In genomic region chr13:96768524-96768923, GRCh38 we compare ENCODE assay signal across 14 cellular contexts.
DNase-seq lines count a peak whose midpoint lies in the region; ATAC-seq and TF ChIP-seq lines count a peak whose summit lies in the region.
"Had no signal": no experiment of that assay in that cellular context is flagged by ENCODE, and none has a peak within 500 bp of the region (broad histone marks: within the 10 kb centered on the region; RNA-seq: fewer than 3 reads in every experiment).

No MANE protein-coding gene starts in this region.

- H3K27ac Mint-ChIP-seq in GM23338: 0 out of 2 replicates have a peak overlapping the region, but pooled peaks have one; percentile 43

- H2AFZ ChIP-seq in GM23338 (peak overlapping the region; percentile 44; the same call in 1 of the 2 replicates), neuronal stem cell (ENCODE audit: low read length) (no peak overlapping the region)

- H3K4me3 ChIP-seq in GM23338 (no peak overlapping the region), neuronal stem cell (ENCODE audit: low read length in 2 of 2) (no peak overlapping the region), coronary artery (no peak overlapping the region)
- H3K4me3 ChIP-seq: SK-N-MC had no signal

- no peak overlapping the region for H3K14ac ChIP-seq in neuronal stem cell (ENCODE audit: low read length)

- H3K9me2 ChIP-seq in GM23338 (ENCODE audit: insufficient read depth): no peaks in the 10 kb centered on the region

- no peak overlapping the region for H3K9ac ChIP-seq in neuronal stem cell (ENCODE audit: low read depth, low read length, poor library complexity)

- H3K79me2 ChIP-seq in GM23338 (replicated peaks; ENCODE audit: insufficient read depth): no peaks in the 10 kb centered on the region

- H2AK5ac ChIP-seq in neuronal stem cell (ENCODE audit: low read depth, low read length): no peak overlapping the region

- H3K23ac ChIP-seq in neuronal stem cell (ENCODE audit: low read depth, low read length, poor library complexity): no peak overlapping the region

- no peak overlapping the region for H3K4ac ChIP-seq in neuronal stem cell (ENCODE audit: low read length)

- H3K4me3 Mint-ChIP-seq in GM23338: no peak overlapping the region

- H3K27me3 ChIP-seq in GM23338 (ENCODE audit: insufficient read depth): no peaks in the 10 kb centered on the region
- no peaks in the 10 kb centered on the region for H3K27me3 ChIP-seq in neuronal stem cell (ENCODE audit: control insufficient read depth in 3 of 3, insufficient read depth in 3 of 3, low read depth in 1 of 3, low read length in 3 of 3)

- H3K4me1 ChIP-seq in GM23338 (ENCODE audit: insufficient read depth) (peaks cover 56% of the 10 kb centered on the region), neuronal stem cell (ENCODE audit: control insufficient read depth in 2 of 2, insufficient read depth in 1 of 2, low read depth in 1 of 2, low read length in 2 of 2) (peaks cover 0 to 24% of the 10 kb centered on the region in 2 donors)

- H3K4me2 ChIP-seq in GM23338: 0 out of 2 replicates have a peak overlapping the region, but pooled peaks have one; percentile 33
- no peak overlapping the region for H3K4me2 ChIP-seq in neuronal stem cell (ENCODE audit: insufficient read depth, low read length, poor library complexity, severe bottlenecking)

- DNase-seq in GM23338 (ENCODE audit: low spot score) (no peak), astrocyte of the hippocampus (ENCODE audit: low read depth, low spot score) (peak; percentile 23), islet precursor cell (peak; percentile 59), neuronal stem cell (ENCODE audit: low spot score) (no peak), coronary artery (ENCODE audit: low spot score) (no peak)
- no peak for DNase-seq in activated CD4-positive, alpha-beta T cell treated with anti-CD3 and anti-CD28 coated beads, Interleukin-2, amount 50 U/mL, for 4 hours
- DNase-seq: KBM-7, NCI-H2029, NCI-H446, NCI-H524 treated with DMSO at 0.1 percent for 48 hours, NCI-H774, SIG-M5 had no signal

- no peak overlapping the region for H4K91ac ChIP-seq in neuronal stem cell (ENCODE audit: low read depth, low read length, poor library complexity)

- no peak overlapping the region for H2BK12ac ChIP-seq in neuronal stem cell (ENCODE audit: low read length)

- H3K36me3 Mint-ChIP-seq in GM23338 (ENCODE audit: low read depth): no peaks in the 10 kb centered on the region

- no peaks in the 10 kb centered on the region for H3F3A ChIP-seq in GM23338 (replicated peaks; ENCODE audit: low read depth)

- H2BK120ac ChIP-seq in neuronal stem cell (ENCODE audit: low read depth, low read length): no peak overlapping the region

- H4K20me1 ChIP-seq in GM23338 (replicated peaks; ENCODE audit: insufficient read depth): no peaks in the 10 kb centered on the region

- TF ChIP-seq CTCF in GM23338 (conservative IDR thresholded peaks at IDR 0.05; ENCODE audit: low read depth in 2 of 2) (no peak), coronary artery (IDR thresholded peaks at IDR 0.05) (no peak)

- H3K18ac ChIP-seq in neuronal stem cell (ENCODE audit: low read length): no peak overlapping the region

- no peak overlapping the region for H3K27ac ChIP-seq in GM23338 (ENCODE audit: low read depth)
- peak overlapping the region; percentile 54 for H3K27ac ChIP-seq in neuronal stem cell (replicated peaks; ENCODE audit: low read length)
- no peak overlapping the region for H3K27ac ChIP-seq in coronary artery
- H3K27ac ChIP-seq: SK-N-MC had no signal

- H3K4me1 Mint-ChIP-seq in GM23338: peaks cover 43% of the 10 kb centered on the region

- WGBS in neuronal stem cell (ENCODE audit: extremely low coverage in 2 of 2, insufficient read length in 2 of 2, insufficient replicate concordance in 1 of 2), 2 donors: no CpG with 5 or more reads among the region's 6 CpGs

- H3K79me1 ChIP-seq in neuronal stem cell (ENCODE audit: low read depth, low read length): no peaks in the 10 kb centered on the region

- H3K9me3 Mint-ChIP-seq in GM23338: no peaks in the 10 kb centered on the region

- H3K9me3 ChIP-seq in neuronal stem cell (replicated peaks in 1 of 2; ENCODE audit: control insufficient read depth in 2 of 2, insufficient read depth in 1 of 2, low read depth in 1 of 2, low read length in 2 of 2): no peaks in the 10 kb centered on the region

- no peak for ATAC-seq in GM23338
- ATAC-seq in GM18867 (IDR thresholded peaks at IDR 0.05; ENCODE audit: unreplicated experiment): no peak

- H3K36me3 ChIP-seq in GM23338 (ENCODE audit: insufficient read depth) (no peaks in the 10 kb centered on the region), neuronal stem cell (replicated peaks in 1 of 2; ENCODE audit: control insufficient read depth in 2 of 2, insufficient read depth in 2 of 2, low read length in 2 of 2) (no peaks in the 10 kb centered on the region)

- no peak overlapping the region for H4K8ac ChIP-seq in neuronal stem cell (ENCODE audit: low read depth, low read length)

- H2BK15ac ChIP-seq in neuronal stem cell (ENCODE audit: low read length): no peak overlapping the region

- H3K27me3 Mint-ChIP-seq in GM23338 (ENCODE audit: insufficient read depth, low read depth, poor library complexity): peaks cover 2% of the 10 kb centered on the region

- H2BK5ac ChIP-seq in neuronal stem cell (ENCODE audit: low read length): no peak overlapping the region

TF ChIP-seq in GM23338, 12 proteins besides CTCF, POLR2A, EP300 and RAD21 (continues in another document):
- TF ChIP-seq ZNF462 (CRISPR knock-in tag; IDR thresholded peaks at IDR 0.05): no peak
- no peak for TF ChIP-seq ZNF114 (CRISPR knock-in tag; IDR thresholded peaks at IDR 0.05)
- no peak for TF ChIP-seq EZH2 (IDR thresholded peaks at IDR 0.05; ENCODE audit: low read depth, unreplicated experiment)
- no peak for TF ChIP-seq POLR2AphosphoS5 (IDR thresholded peaks at IDR 0.05; ENCODE audit: low read depth)
- no peak for TF ChIP-seq NANOG (IDR thresholded peaks at IDR 0.05; ENCODE audit: borderline replicate concordance)
- TF ChIP-seq STAT1 (IDR thresholded peaks at IDR 0.05; ENCODE audit: unreplicated experiment): no peak
- TF ChIP-seq JUNB (IDR thresholded peaks at IDR 0.05; ENCODE audit: unreplicated experiment): no peak
- no peak for TF ChIP-seq ZNF331 (CRISPR knock-in tag; IDR thresholded peaks at IDR 0.05; ENCODE audit: low read depth)
- TF ChIP-seq EZH2phosphoT487 (IDR thresholded peaks at IDR 0.05; ENCODE audit: unreplicated experiment): no peak
- no peak for TF ChIP-seq CREB1 (CRISPR knock-in tag; IDR thresholded peaks at IDR 0.05; ENCODE audit: low read depth)

Comparison
In these comparisons a context has a peak if more than half of its experiments do, and no peak if none do; other contexts are left out.
1. DNase-seq: peak in astrocyte of the hippocampus (single experiment) and islet precursor cell (single experiment); none in GM23338 (single experiment), neuronal stem cell (single experiment), activated CD4-positive, alpha-beta T cell treated with anti-CD3 and anti-CD28 coated beads, Interleukin-2, amount 50 U/mL, for 4 hours (0 of 2) and coronary artery (single experiment).